ENCODE assay signal across 24 cellular contexts in genomic region chr15:69929905-69930630, GRCh38.
"Had no signal": no experiment of that assay in that cellular context is flagged by ENCODE, and none has a peak within 500 bp of the region (broad histone marks: within the 10 kb centered on the region; RNA-seq: fewer than 3 reads in every experiment).

No MANE protein-coding gene starts in this region.

- H3K27ac ChIP-seq: hepatocyte, parathyroid adenoma, spleen, suprapubic skin had no signal

- H3K4me3 Mint-ChIP-seq: activated CD8-positive, alpha-beta T cell treated with anti-CD3 and anti-CD28 coated beads, Interleukin-2, amount 10 ng/mL, durations not matched to agents 7 days and 5 days; activated T-cell treated with anti-CD3 and anti-CD28 coated beads, Interleukin-2, amount 50 U/mL, for 24 hours; endodermal cell; naive thymus-derived CD8-positive, alpha-beta T cell; neural crest cell; T-helper 17 cell; WTC11 had no signal

- H3K4me1 Mint-ChIP-seq: endodermal cell; naive thymus-derived CD8-positive, alpha-beta T cell; neural crest cell; T-helper 17 cell; WTC11 had no signal

- H3K27ac Mint-ChIP-seq: activated CD8-positive, alpha-beta T cell treated with anti-CD3 and anti-CD28 coated beads, Interleukin-2, amount 10 ng/mL, durations not matched to agents 7 days and 5 days; activated T-cell treated with anti-CD3 and anti-CD28 coated beads, Interleukin-2, amount 50 U/mL, for 24 hours; endodermal cell; naive thymus-derived CD8-positive, alpha-beta T cell; T-helper 17 cell; WTC11 had no signal

- H3K36me3 ChIP-seq: spleen, suprapubic skin, tibial artery had no signal

- H3K4me3 ChIP-seq: hepatocyte, spleen, suprapubic skin, tibial artery had no signal

- H3K9me3 ChIP-seq: suprapubic skin had no signal

- H3K4me1 ChIP-seq: parathyroid adenoma, spleen, suprapubic skin had no signal

- ATAC-seq: activated CD8-positive, alpha-beta T cell treated with anti-CD3 and anti-CD28 coated beads, Interleukin-2, amount 10 ng/mL, durations not matched to agents 7 days and 5 days; naive thymus-derived CD8-positive, alpha-beta T cell; T-helper 17 cell; WTC11 had no signal

- H3K27me3 ChIP-seq: tibial artery had no signal

- DNase-seq: activated CD4-positive, alpha-beta T cell treated with anti-CD3 and anti-CD28 coated beads for 1 hour; activated CD8-positive, alpha-beta T cell treated with anti-CD3 and anti-CD28 coated beads, Interleukin-2, amount 10 ng/mL, durations not matched to agents 7 days and 5 days; activated gamma-delta T cell treated with Interleukin-2 at 50 U/mL for 16 hours; activated naive CD4-positive, alpha-beta T cell treated with anti-CD3 and anti-CD28 coated beads, Interleukin-2, amount 50 U/mL, for 16 hours; activated T-cell treated with anti-CD3 and anti-CD28 coated beads, Interleukin-2, amount 50 U/mL, for 24 hours; amniotic stem cell; central memory CD4-positive, alpha-beta T cell; endodermal cell; glutamatergic neuron; left cardiac atrium; midbrain; naive thymus-derived CD8-positive, alpha-beta T cell; nucleus accumbens; right cardiac atrium; spleen; stimulated activated naive CD4-positive, alpha-beta T cell; T-helper 17 cell; T1000 had no signal
